In the genomic region with DNA sequence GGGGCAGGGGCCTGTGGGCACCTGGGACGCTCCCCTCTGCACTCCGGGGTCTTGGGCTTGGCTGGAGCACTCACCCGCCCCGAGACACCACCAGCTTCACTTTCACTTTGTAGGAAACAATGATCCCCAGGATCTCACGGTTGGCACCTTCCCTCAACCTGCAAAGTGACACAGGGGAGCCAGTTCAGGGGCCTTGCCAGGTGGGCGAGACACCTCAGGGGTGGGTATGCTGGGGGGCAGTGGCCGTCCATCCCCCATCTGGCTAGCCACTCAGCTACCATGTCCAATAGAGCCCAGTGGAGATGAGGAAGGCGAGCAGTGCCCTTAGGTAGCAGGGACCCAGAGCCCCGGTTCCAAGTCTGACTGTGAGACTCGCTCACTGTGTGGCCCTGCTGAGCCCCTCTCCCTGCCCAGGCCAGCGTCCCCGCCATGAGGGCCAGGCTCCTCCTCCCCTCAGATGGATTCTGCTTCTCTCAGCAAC, we compare ENCODE assay signal across 20 cellular contexts. TPM values are rescaled to one million over a fixed set of nuclear protein-coding genes. Genes with fewer than 3 reads are reported as not detected.
DNase-seq lines count a peak whose midpoint lies in the region; ATAC-seq and TF ChIP-seq lines count a peak whose summit lies in the region.
"Had no signal": no experiment of that assay in that cellular context is flagged by ENCODE, and none has a peak within 500 bp of the region (broad histone marks: within the 10 kb centered on the region; RNA-seq: fewer than 3 reads in every experiment).

No MANE protein-coding gene starts in this region.

- H3K27ac Mint-ChIP-seq in CD4-positive, alpha-beta memory T cell = peak overlapping the region; percentile 53 to 91 (median 82)
- H3K27ac Mint-ChIP-seq in activated naive CD8-positive, alpha-beta T cell treated with anti-CD3 and anti-CD28 coated beads for 36 hours = peak overlapping the region; percentile 81
- peak overlapping the region; percentile 62 to 99 (median 95) for H3K27ac Mint-ChIP-seq in naive thymus-derived CD4-positive, alpha-beta T cell
- no peak overlapping the region for H3K27ac Mint-ChIP-seq in neural progenitor cell
- H3K27ac Mint-ChIP-seq: activated B cell treated with CpG ODN at 0.5 μM for 24 hours had no signal

- no peaks in the 10 kb centered on the region for H3K27me3 Mint-ChIP-seq in CD4-positive, alpha-beta memory T cell
- no peaks in the 10 kb centered on the region for H3K27me3 Mint-ChIP-seq in activated naive CD8-positive, alpha-beta T cell treated with anti-CD3 and anti-CD28 coated beads for 36 hours
- no peaks in the 10 kb centered on the region for H3K27me3 Mint-ChIP-seq in naive thymus-derived CD4-positive, alpha-beta T cell
- peaks cover 12% of the 10 kb centered on the region for H3K27me3 Mint-ChIP-seq in neural progenitor cell (ENCODE audit: insufficient read depth, low read depth)
- H3K27me3 Mint-ChIP-seq: activated B cell treated with CpG ODN at 0.5 μM for 24 hours had no signal

- peaks cover 5% of the 10 kb centered on the region for H3K36me3 ChIP-seq in CD4-positive, alpha-beta memory T cell (ENCODE audit: insufficient read depth, low read length)
- H3K36me3 ChIP-seq in naive thymus-derived CD4-positive, alpha-beta T cell (ENCODE audit: control insufficient read depth in 2 of 3, insufficient read depth in 3 of 3, low read length in 3 of 3) = peaks cover 0 to 42% (median 4%) of the 10 kb centered on the region in 3 experiments
- H3K36me3 ChIP-seq in MG63 (no peaks in the 10 kb centered on the region), neural progenitor cell (no peaks in the 10 kb centered on the region)

- no peaks in the 10 kb centered on the region for H3F3A ChIP-seq in neural progenitor cell (ENCODE audit: low read depth)

- H3K79me2 ChIP-seq in neural progenitor cell (ENCODE audit: low read depth) = no peaks in the 10 kb centered on the region

- CTCF ChIA-PET in CD4-positive, alpha-beta memory T cell (lab: Charles Lee; ENCODE audit: partially characterized antibody) = interaction anchor here (0.7 to 17.0 kb wide), 11 partner anchors 8 to 331 kb away, joined by 3 to 614 read pairs (median 30); partner anchors contain the start of gene TPBGL
- CTCF ChIA-PET in naive thymus-derived CD4-positive, alpha-beta T cell (lab: Charles Lee) = interaction anchor here (1.0 to 14.8 kb wide), 6 partner anchors 23 to 250 kb away, joined by 3 to 416 read pairs (median 46); partner anchors contain the start of gene TPBGL

- H3K4me1 ChIP-seq in CD4-positive, alpha-beta memory T cell (ENCODE audit: insufficient read depth, low read length) = peaks cover 61% of the 10 kb centered on the region
- H3K4me1 ChIP-seq in naive thymus-derived CD4-positive, alpha-beta T cell (ENCODE audit: control insufficient read depth in 2 of 2, insufficient read depth in 2 of 2, low read length in 2 of 2) = peaks cover 39 to 55% of the 10 kb centered on the region in 2 donors
- no peaks in the 10 kb centered on the region for H3K4me1 ChIP-seq in neural progenitor cell
- H3K4me1 ChIP-seq: gastrocnemius medialis, Peyer's patch, right atrium auricular region had no signal

- intact Hi-C loops in CD4-positive, alpha-beta memory T cell (cut with micrococcal nuclease) = no loop called here
- intact Hi-C loops in naive thymus-derived CD4-positive, alpha-beta T cell (cut with micrococcal nuclease) = no loop called here

- peak overlapping the region in 1 of 8 donors; percentile 32 for H3K4me3 Mint-ChIP-seq in CD4-positive, alpha-beta memory T cell
- peak overlapping the region; percentile 34 for H3K4me3 Mint-ChIP-seq in activated naive CD8-positive, alpha-beta T cell treated with anti-CD3 and anti-CD28 coated beads for 36 hours
- H3K4me3 Mint-ChIP-seq in naive thymus-derived CD4-positive, alpha-beta T cell = peak overlapping the region in 7 of 10 donors; percentile 12 to 62 (median 25)
- H3K4me3 Mint-ChIP-seq in neural progenitor cell = no peak overlapping the region
- H3K4me3 Mint-ChIP-seq: activated B cell treated with CpG ODN at 0.5 μM for 24 hours, neural crest cell had no signal

- H3K4me1 Mint-ChIP-seq in CD4-positive, alpha-beta memory T cell = peaks cover 37 to 59% (median 49%) of the 10 kb centered on the region in 4 donors
- peaks cover 41% of the 10 kb centered on the region for H3K4me1 Mint-ChIP-seq in activated naive CD8-positive, alpha-beta T cell treated with anti-CD3 and anti-CD28 coated beads for 36 hours
- peaks cover 42 to 76% (median 60%) of the 10 kb centered on the region in 7 donors for H3K4me1 Mint-ChIP-seq in naive thymus-derived CD4-positive, alpha-beta T cell
- H3K4me1 Mint-ChIP-seq in neural progenitor cell = peaks cover 2% of the 10 kb centered on the region
- H3K4me1 Mint-ChIP-seq: neural crest cell had no signal

- POLR2A ChIA-PET in CD4-positive, alpha-beta memory T cell (lab: Charles Lee; ENCODE audit: partially characterized antibody) = interaction anchor here (0.7 to 5.7 kb wide), 8 partner anchors 9 to 132 kb away, joined by 3 to 62 read pairs (median 4); partner anchors contain the start of gene ARRB1
- POLR2A ChIA-PET in naive thymus-derived CD4-positive, alpha-beta T cell (lab: Charles Lee) = interaction anchor here (0.7 to 8.5 kb wide), 8 partner anchors 10 to 157 kb away, joined by 3 to 104 read pairs (median 6); partner anchors contain the start of genes ARRB1 and TPBGL

- H3K27ac ChIP-seq in CD4-positive, alpha-beta memory T cell (ENCODE audit: low read depth, low read length) = peak overlapping the region; percentile 39
- H3K27ac ChIP-seq in naive thymus-derived CD4-positive, alpha-beta T cell (ENCODE audit: low read depth, low read length) = peak overlapping the region; percentile 71
- H3K27ac ChIP-seq in neural progenitor cell = no peak overlapping the region
- H3K27ac ChIP-seq: epithelial cell of prostate, gastrocnemius medialis, right atrium auricular region had no signal

- H3K9me3 Mint-ChIP-seq in CD4-positive, alpha-beta memory T cell = no peaks in the 10 kb centered on the region
- H3K9me3 Mint-ChIP-seq in activated naive CD8-positive, alpha-beta T cell treated with anti-CD3 and anti-CD28 coated beads for 36 hours = no peaks in the 10 kb centered on the region
- H3K9me3 Mint-ChIP-seq in naive thymus-derived CD4-positive, alpha-beta T cell = no peaks in the 10 kb centered on the region
- H3K9me3 Mint-ChIP-seq in neural progenitor cell = no peaks in the 10 kb centered on the region
- H3K9me3 Mint-ChIP-seq: activated B cell treated with CpG ODN at 0.5 μM for 24 hours, neural crest cell had no signal

- H3K36me3 Mint-ChIP-seq in CD4-positive, alpha-beta memory T cell = peaks cover 19 to 39% of the 10 kb centered on the region in 2 donors
- H3K36me3 Mint-ChIP-seq in activated naive CD8-positive, alpha-beta T cell treated with anti-CD3 and anti-CD28 coated beads for 36 hours = peaks cover 17% of the 10 kb centered on the region
- peaks cover 4 to 24% (median 18%) of the 10 kb centered on the region in 5 donors for H3K36me3 Mint-ChIP-seq in naive thymus-derived CD4-positive, alpha-beta T cell
- H3K36me3 Mint-ChIP-seq in neural progenitor cell = no peaks in the 10 kb centered on the region

- H2AFZ ChIP-seq in neural progenitor cell (replicated peaks) = no peak overlapping the region

- no peak overlapping the region for H3K4me3 ChIP-seq in CD4-positive, alpha-beta memory T cell (ENCODE audit: low read length in 2 of 2)
- no peak overlapping the region for H3K4me3 ChIP-seq in naive thymus-derived CD4-positive, alpha-beta T cell (ENCODE audit: low read length)
- H3K4me3 ChIP-seq in MG63 = no peak overlapping the region
- no peak overlapping the region for H3K4me3 ChIP-seq in neural progenitor cell
- H3K4me3 ChIP-seq: gastrocnemius medialis, Peyer's patch, right atrium auricular region had no signal

- no peaks in the 10 kb centered on the region for H3K27me3 ChIP-seq in CD4-positive, alpha-beta memory T cell (ENCODE audit: insufficient read depth, low read length)
- H3K27me3 ChIP-seq in naive thymus-derived CD4-positive, alpha-beta T cell (ENCODE audit: control insufficient read depth in 2 of 2, insufficient read depth in 2 of 2, low read length in 2 of 2) = no peaks in the 10 kb centered on the region
- H3K27me3 ChIP-seq in MG63 (no peaks in the 10 kb centered on the region), neural progenitor cell (no peaks in the 10 kb centered on the region)
- H3K27me3 ChIP-seq: gastrocnemius medialis, Peyer's patch, right atrium auricular region had no signal

- TF ChIP-seq CTCF in neural progenitor cell (IDR thresholded peaks at IDR 0.05) = no peak

- H3K9ac ChIP-seq in neural progenitor cell = no peak overlapping the region

- ATAC-seq in naive thymus-derived CD4-positive, alpha-beta T cell = no peak
- ATAC-seq in HG03039 (IDR thresholded peaks at IDR 0.05; ENCODE audit: unreplicated experiment) = no peak
- ATAC-seq: gastrocnemius medialis had no signal

- DNase-seq in activated CD8-positive, alpha-beta memory T cell treated with anti-CD3 and anti-CD28 coated beads for 24 hours = peak; percentile 53
- no peak for DNase-seq in activated CD8-positive, alpha-beta memory T cell treated with anti-CD3 and anti-CD28 coated beads, Interleukin-2, amount 50 U/mL, for 48 hours
- no peak for DNase-seq in CD4-positive, alpha-beta memory T cell
- DNase-seq in activated naive CD8-positive, alpha-beta T cell treated with anti-CD3 and anti-CD28 coated beads for 36 hours = no peak
- no peak for DNase-seq in naive thymus-derived CD4-positive, alpha-beta T cell
- DNase-seq in MG63 (no peak), neural progenitor cell (ENCODE audit: low spot score) (no peak)
- DNase-seq: activated B cell treated with CpG ODN at 0.5 μM for 24 hours; amygdala; Calu3; H7; NCI-H774; stimulated activated CD4-positive, alpha-beta T cell treated with anti-CD3 and anti-CD28 coated beads, Interleukin-2, amount 100 ng/mL, for 48 hours had no signal

- H3K4me2 ChIP-seq in neural progenitor cell = no peak overlapping the region

- no peaks in the 10 kb centered on the region for H4K20me1 ChIP-seq in neural progenitor cell (ENCODE audit: low read depth)

- H3K9me3 ChIP-seq in CD4-positive, alpha-beta memory T cell (ENCODE audit: control insufficient read depth in 1 of 2, low read length in 2 of 2) = no peaks in the 10 kb centered on the region
- H3K9me3 ChIP-seq in naive thymus-derived CD4-positive, alpha-beta T cell (ENCODE audit: control insufficient read depth in 2 of 3, low read length in 3 of 3) = no peaks in the 10 kb centered on the region
- H3K9me3 ChIP-seq in MG63 (no peaks in the 10 kb centered on the region), neural progenitor cell (ENCODE audit: low read depth) (no peaks in the 10 kb centered on the region)
- H3K9me3 ChIP-seq: gastrocnemius medialis, Peyer's patch, right atrium auricular region had no signal

RNA-seq across cellular contexts. Expression of gene TPBGL, which starts 32.3 kb away (rescaled TPM):
- total RNA-seq in CD4-positive, alpha-beta memory T cell = under 1 TPM; 0.15 to 0.22 TPM
- under 1 TPM; 0.10 to 0.30 TPM for polyA plus RNA-seq in CD4-positive, alpha-beta memory T cell
- under 1 TPM; 0.20 to 0.45 TPM for total RNA-seq in activated naive CD8-positive, alpha-beta T cell treated with anti-CD3 and anti-CD28 coated beads for 36 hours
- total RNA-seq in naive thymus-derived CD4-positive, alpha-beta T cell = under 1 TPM; 0.15 to 0.58 (median 0.27) TPM
- under 1 TPM in 1 of 2 donors, not detected in 1; 0.40 TPM for polyA plus RNA-seq in naive thymus-derived CD4-positive, alpha-beta T cell
- not detected in 2 replicates for total RNA-seq in MG63 (2014; rRNA removed; shearing (Covaris generic); ENCODE audit: low replicate concordance)
- total RNA-seq in neural progenitor cell (ENCODE audit: low replicate concordance) = not detected in 2 replicates
- total RNA-seq: activated B cell treated with CpG ODN at 0.5 μM for 24 hours, Calu3, gastrocnemius medialis, H7, lung microvascular endothelial cell had no signal
